9 cellular contexts compared by ENCODE assay signal in the genomic region with DNA sequence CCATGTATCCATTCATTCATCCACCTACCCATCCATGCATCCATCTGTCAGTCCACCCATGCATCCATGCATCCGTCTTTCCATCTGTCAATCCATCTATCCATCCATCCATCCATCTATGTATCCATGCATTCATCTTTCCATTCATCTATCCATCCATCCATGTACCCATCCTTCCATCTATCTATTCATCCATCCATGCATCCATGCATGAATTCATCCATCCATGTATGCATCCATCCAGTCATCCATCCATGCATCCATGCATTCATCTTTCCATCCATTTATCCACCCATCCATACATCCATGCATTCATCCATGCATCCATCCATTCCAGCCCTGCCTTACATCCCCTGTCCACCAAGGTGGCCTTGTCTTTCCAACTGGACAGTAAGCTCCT. TPM values are rescaled to one million over a fixed set of nuclear protein-coding genes. Genes with fewer than 3 reads are reported as not detected.
"Had no signal": no experiment of that assay in that cellular context is flagged by ENCODE, and none has a peak within 500 bp of the region (broad histone marks: within the 10 kb centered on the region; RNA-seq: fewer than 3 reads in every experiment).

No MANE protein-coding gene starts in this region.

- H3K9ac ChIP-seq: GM23248 had no signal

- DNase-seq: GM23248, GOT3, H7, IMR-90 had no signal

- H3K9me3 ChIP-seq: HAP-1 had no signal

- H3K27ac ChIP-seq: GM23248 had no signal

- FAIRE-seq: HTR-8/SVneo, K562 had no signal

- H3K36me3 ChIP-seq: HAP-1 had no signal

- H3K4me3 ChIP-seq: GM23248, HAP-1, K562 had no signal

- H3K4me1 ChIP-seq: HAP-1 had no signal

RNA-seq across cellular contexts. Expression of gene SORCS3, which starts 45.7 kb away (rescaled TPM):
- total RNA-seq: GM23248, H4, HT-29, IMR-90, K562 had no signal
- polyA plus RNA-seq: GM23248, IMR-90, K562 had no signal
